1 cellular context compared by ENCODE assay signal in the genomic region with DNA sequence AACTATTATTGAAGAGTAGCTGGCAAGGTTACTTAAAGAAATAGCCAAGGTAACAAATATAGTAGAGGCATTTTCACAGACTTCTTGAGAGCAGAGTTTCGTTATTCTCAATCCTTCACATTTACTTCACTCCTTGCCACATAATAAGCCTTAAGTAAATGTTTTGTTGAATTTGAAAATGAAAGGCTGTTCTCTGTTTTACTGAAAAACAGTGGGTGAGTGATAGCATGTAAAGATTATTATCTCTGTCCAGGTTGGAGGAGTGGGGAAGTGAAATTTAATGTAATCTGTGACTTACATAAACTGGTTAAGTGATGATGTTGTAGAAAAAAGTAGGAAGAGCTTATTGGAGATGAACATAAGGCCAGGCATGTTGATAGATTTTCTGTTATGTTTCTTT.
TF ChIP-seq lines count a peak whose summit lies in the region.

No MANE protein-coding gene starts in this region.

TF ChIP-seq in GM23338, 12 proteins besides CTCF, POLR2A, EP300 and RAD21 (continued from another document):
- TF ChIP-seq ZNF331 (CRISPR knock-in tag; IDR thresholded peaks at IDR 0.05; ENCODE audit: low read depth) (no peak), EZH2 (IDR thresholded peaks at IDR 0.05; ENCODE audit: low read depth, unreplicated experiment) (no peak), POLR2AphosphoS5 (IDR thresholded peaks at IDR 0.05; ENCODE audit: low read depth) (no peak), NANOG (IDR thresholded peaks at IDR 0.05; ENCODE audit: borderline replicate concordance) (no peak), CREB1 (CRISPR knock-in tag; IDR thresholded peaks at IDR 0.05; ENCODE audit: low read depth) (no peak), EZH2phosphoT487 (IDR thresholded peaks at IDR 0.05; ENCODE audit: unreplicated experiment) (no peak), ZNF114 (CRISPR knock-in tag; IDR thresholded peaks at IDR 0.05) (no peak)
- TF ChIP-seq, protein P1, sequence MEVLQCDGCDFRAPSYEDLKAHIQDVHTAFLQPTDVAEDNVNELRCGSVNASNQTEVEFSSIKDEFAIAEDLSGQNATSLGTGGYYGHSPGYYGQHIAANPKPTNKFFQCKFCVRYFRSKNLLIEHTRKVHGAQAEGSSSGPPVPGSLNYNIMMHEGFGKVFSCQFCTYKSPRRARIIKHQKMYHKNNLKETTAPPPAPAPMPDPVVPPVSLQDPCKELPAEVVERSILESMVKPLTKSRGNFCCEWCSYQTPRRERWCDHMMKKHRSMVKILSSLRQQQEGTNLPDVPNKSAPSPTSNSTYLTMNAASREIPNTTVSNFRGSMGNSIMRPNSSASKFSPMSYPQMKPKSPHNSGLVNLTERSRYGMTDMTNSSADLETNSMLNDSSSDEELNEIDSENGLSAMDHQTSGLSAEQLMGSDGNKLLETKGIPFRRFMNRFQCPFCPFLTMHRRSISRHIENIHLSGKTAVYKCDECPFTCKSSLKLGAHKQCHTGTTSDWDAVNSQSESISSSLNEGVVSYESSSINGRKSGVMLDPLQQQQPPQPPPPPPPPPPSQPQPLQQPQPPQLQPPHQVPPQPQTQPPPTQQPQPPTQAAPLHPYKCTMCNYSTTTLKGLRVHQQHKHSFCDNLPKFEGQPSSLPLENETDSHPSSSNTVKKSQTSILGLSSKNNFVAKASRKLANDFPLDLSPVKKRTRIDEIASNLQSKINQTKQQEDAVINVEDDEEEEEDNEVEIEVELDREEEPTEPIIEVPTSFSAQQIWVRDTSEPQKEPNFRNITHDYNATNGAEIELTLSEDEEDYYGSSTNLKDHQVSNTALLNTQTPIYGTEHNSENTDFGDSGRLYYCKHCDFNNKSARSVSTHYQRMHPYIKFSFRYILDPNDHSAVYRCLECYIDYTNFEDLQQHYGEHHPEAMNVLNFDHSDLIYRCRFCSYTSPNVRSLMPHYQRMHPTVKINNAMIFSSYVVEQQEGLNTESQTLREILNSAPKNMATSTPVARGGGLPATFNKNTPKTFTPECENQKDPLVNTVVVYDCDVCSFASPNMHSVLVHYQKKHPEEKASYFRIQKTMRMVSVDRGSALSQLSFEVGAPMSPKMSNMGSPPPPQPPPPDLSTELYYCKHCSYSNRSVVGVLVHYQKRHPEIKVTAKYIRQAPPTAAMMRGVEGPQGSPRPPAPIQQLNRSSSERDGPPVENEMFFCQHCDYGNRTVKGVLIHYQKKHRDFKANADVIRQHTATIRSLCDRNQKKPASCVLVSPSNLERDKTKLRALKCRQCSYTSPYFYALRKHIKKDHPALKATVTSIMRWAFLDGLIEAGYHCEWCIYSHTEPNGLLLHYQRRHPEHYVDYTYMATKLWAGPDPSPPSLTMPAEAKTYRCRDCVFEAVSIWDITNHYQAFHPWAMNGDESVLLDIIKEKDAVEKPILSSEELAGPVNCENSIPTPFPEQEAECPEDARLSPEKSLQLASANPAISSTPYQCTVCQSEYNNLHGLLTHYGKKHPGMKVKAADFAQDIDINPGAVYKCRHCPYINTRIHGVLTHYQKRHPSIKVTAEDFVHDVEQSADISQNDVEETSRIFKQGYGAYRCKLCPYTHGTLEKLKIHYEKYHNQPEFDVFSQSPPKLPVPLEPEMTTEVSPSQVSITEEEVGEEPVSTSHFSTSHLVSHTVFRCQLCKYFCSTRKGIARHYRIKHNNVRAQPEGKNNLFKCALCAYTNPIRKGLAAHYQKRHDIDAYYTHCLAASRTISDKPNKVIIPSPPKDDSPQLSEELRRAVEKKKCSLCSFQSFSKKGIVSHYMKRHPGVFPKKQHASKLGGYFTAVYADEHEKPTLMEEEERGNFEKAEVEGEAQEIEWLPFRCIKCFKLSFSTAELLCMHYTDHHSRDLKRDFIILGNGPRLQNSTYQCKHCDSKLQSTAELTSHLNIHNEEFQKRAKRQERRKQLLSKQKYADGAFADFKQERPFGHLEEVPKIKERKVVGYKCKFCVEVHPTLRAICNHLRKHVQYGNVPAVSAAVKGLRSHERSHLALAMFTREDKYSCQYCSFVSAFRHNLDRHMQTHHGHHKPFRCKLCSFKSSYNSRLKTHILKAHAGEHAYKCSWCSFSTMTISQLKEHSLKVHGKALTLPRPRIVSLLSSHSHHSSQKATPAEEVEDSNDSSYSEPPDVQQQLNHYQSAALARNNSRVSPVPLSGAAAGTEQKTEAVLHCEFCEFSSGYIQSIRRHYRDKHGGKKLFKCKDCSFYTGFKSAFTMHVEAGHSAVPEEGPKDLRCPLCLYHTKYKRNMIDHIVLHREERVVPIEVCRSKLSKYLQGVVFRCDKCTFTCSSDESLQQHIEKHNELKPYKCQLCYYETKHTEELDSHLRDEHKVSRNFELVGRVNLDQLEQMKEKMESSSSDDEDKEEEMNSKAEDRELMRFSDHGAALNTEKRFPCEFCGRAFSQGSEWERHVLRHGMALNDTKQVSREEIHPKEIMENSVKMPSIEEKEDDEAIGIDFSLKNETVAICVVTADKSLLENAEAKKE (CRISPR knock-in tag; IDR thresholded peaks at IDR 0.05), result no peak
